ENCODE assay signal across 1 cellular context in genomic region chr1:171405391-171405714, GRCh38.
TF ChIP-seq lines count a peak whose summit lies in the region.

No MANE protein-coding gene starts in this region.

TF ChIP-seq in K562, 482 proteins besides CTCF, POLR2A, EP300 and RAD21 (continued from another document):
- no peak for TF ChIP-seq PATZ1 (CRISPR knock-in tag; IDR thresholded peaks at IDR 0.05; ENCODE audit: borderline replicate concordance)
- no peak for TF ChIP-seq AFF1 (IDR thresholded peaks at IDR 0.05; ENCODE audit: low read depth in 1 of 2, partially characterized antibody in 2 of 2)
- no peak for TF ChIP-seq FOXA3 (CRISPR knock-in tag; conservative IDR thresholded peaks at IDR 0.05 in 1 of 2, IDR thresholded peaks at IDR 0.05 in 1 of 2)
- TF ChIP-seq KLF16 (IDR thresholded peaks at IDR 0.05), result no peak
- no peak for TF ChIP-seq ZNF41 (CRISPR knock-in tag; conservative IDR thresholded peaks at IDR 0.05)
- no peak for TF ChIP-seq PCBP2 (IDR thresholded peaks at IDR 0.05; ENCODE audit: low read depth, low read length, poor library complexity, severe bottlenecking)
- no peak for TF ChIP-seq GTF2B (IDR thresholded peaks at IDR 0.05; ENCODE audit: extremely low read depth, insufficient read length)
- no peak for TF ChIP-seq TGIF2 (CRISPR knock-in tag; IDR thresholded peaks at IDR 0.05)
- TF ChIP-seq TARDBP (IDR thresholded peaks at IDR 0.05), result no peak
- TF ChIP-seq ELF2 (CRISPR knock-in tag; IDR thresholded peaks at IDR 0.05), result no peak
- TF ChIP-seq C11orf30 (IDR thresholded peaks at IDR 0.05; ENCODE audit: low read depth), result no peak
- TF ChIP-seq HES1 (IDR thresholded peaks at IDR 0.05; ENCODE audit: low read depth), result no peak
